1 cellular context compared by ENCODE assay signal in the genomic region with DNA sequence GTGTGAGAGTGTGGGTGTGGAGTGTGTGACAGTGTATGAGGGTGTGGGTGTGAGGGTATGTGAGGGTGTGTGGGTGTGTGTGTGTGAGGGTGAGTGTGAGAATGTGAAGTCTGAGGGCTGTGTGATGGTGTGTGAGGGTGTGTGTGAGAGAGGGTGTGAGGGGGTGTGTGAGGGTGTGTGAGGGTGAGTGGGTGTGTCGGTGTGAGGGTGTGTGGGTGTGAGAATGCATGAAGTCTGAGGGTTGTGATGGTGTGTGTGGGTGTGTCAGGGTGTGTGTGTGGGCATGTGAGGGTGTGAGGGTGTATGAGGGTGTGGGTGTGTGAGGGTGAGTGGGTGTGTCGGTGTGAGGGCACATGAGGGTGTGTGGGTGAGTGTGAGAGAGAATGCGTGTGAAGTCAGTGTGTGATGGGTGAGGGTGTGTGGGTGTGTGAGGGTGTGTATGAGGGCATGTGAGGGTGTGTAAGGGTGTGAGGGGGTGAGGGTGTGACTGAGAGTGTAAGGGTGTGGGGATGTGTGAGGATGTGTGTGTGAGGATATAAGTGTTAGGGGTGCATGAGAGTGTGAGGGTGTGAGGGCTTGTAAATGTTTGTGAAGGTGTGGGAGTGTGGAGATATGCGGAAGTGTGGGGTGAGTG.
TF ChIP-seq lines count a peak whose summit lies in the region.

No MANE protein-coding gene starts in this region.

TF ChIP-seq in GM12878, 131 proteins besides CTCF, POLR2A, EP300 and RAD21:
- TF ChIP-seq JUND (IDR thresholded peaks at IDR 0.05; ENCODE audit: low read depth, low read length) (no peak), HDAC6 (IDR thresholded peaks at IDR 0.05; ENCODE audit: unreplicated experiment) (no peak), ZNF207 (IDR thresholded peaks at IDR 0.05; ENCODE audit: borderline replicate concordance) (no peak), TBL1XR1 (IDR thresholded peaks at IDR 0.05; ENCODE audit: low read depth, low read length) (no peak), CBX5 (IDR thresholded peaks at IDR 0.05; ENCODE audit: low read depth) (no peak), JUNB (IDR thresholded peaks at IDR 0.05) (no peak), HDGF (IDR thresholded peaks at IDR 0.05) (peak; percentile 98), ZSCAN29 (IDR thresholded peaks at IDR 0.05) (no peak), IKZF2 (IDR thresholded peaks at IDR 0.05) (peak in 1 of 2 experiments; percentile 18; a peak in 1 of 4 replicates), ZNF24 (IDR thresholded peaks at IDR 0.05) (no peak), ATF7 (IDR thresholded peaks at IDR 0.05; ENCODE audit: low read depth) (peak; percentile 73), BCL11A (IDR thresholded peaks at IDR 0.05; ENCODE audit: low read depth, low read length) (no peak), EGR1 (IDR thresholded peaks at IDR 0.05; ENCODE audit: borderline replicate concordance in 1 of 2, low read depth in 2 of 2, low read length in 2 of 2) (peak; percentile 3 to 46), NBN (IDR thresholded peaks at IDR 0.05) (peak; percentile 72; the same call in 1 of the 2 replicates), SREBF1 (IDR thresholded peaks at IDR 0.05; ENCODE audit: low read length) (no peak), ASH2L (IDR thresholded peaks at IDR 0.05; ENCODE audit: borderline replicate concordance, low read depth) (no peak)
- TF ChIP-seq, protein P1, sequence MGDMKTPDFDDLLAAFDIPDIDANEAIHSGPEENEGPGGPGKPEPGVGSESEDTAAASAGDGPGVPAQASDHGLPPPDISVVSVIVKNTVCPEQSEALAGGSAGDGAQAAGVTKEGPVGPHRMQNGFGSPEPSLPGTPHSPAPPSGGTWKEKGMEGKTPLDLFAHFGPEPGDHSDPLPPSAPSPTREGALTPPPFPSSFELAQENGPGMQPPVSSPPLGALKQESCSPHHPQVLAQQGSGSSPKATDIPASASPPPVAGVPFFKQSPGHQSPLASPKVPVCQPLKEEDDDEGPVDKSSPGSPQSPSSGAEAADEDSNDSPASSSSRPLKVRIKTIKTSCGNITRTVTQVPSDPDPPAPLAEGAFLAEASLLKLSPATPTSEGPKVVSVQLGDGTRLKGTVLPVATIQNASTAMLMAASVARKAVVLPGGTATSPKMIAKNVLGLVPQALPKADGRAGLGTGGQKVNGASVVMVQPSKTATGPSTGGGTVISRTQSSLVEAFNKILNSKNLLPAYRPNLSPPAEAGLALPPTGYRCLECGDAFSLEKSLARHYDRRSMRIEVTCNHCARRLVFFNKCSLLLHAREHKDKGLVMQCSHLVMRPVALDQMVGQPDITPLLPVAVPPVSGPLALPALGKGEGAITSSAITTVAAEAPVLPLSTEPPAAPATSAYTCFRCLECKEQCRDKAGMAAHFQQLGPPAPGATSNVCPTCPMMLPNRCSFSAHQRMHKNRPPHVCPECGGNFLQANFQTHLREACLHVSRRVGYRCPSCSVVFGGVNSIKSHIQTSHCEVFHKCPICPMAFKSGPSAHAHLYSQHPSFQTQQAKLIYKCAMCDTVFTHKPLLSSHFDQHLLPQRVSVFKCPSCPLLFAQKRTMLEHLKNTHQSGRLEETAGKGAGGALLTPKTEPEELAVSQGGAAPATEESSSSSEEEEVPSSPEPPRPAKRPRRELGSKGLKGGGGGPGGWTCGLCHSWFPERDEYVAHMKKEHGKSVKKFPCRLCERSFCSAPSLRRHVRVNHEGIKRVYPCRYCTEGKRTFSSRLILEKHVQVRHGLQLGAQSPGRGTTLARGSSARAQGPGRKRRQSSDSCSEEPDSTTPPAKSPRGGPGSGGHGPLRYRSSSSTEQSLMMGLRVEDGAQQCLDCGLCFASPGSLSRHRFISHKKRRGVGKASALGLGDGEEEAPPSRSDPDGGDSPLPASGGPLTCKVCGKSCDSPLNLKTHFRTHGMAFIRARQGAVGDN (IDR thresholded peaks at IDR 0.05) = no peak
- TF ChIP-seq, protein P2, sequence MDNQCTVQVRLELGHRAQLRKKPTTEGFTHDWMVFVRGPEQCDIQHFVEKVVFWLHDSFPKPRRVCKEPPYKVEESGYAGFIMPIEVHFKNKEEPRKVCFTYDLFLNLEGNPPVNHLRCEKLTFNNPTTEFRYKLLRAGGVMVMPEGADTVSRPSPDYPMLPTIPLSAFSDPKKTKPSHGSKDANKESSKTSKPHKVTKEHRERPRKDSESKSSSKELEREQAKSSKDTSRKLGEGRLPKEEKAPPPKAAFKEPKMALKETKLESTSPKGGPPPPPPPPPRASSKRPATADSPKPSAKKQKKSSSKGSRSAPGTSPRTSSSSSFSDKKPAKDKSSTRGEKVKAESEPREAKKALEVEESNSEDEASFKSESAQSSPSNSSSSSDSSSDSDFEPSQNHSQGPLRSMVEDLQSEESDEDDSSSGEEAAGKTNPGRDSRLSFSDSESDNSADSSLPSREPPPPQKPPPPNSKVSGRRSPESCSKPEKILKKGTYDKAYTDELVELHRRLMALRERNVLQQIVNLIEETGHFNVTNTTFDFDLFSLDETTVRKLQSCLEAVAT (IDR thresholded peaks at IDR 0.05) = peak; percentile 64; the same call in 1 of the 2 replicates
